Comparison of ENCODE assay signal across 15 cellular contexts in the genomic region with DNA sequence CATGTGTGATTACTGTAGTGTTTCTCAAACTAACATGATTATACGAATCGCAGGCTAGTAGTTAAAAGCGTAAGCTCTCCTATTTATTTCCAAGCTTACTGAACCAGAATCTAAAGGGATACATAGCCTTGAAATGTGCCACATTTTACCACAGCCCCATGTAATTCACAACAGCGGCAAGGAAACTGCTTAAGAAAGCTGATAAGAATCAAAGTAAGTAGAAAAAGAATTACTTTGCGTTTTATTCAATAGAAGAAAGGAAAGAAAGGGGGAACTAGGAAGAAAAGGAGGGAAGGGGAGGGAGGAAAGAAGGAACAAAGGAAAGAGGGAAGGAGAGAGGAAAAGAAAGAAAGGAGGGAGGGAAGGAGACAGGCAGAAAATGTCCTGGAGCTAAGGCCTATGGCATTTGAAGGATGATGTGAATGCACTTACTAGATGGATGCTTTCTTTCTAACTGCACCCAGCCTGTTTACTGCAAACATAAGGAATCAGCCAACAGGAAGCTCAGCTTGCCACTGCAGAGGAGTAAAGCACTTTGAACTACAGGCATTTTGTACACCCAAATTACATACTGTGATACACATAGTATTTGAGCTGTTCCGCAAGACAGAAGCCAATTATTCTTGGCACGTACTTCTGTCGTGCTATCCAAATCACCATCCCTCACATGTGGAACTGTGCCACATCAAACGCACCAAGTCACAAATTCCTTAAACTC.
A peak's percentile ranks its signal among the peaks of the same experiment; 100 is the strongest.
DNase-seq lines count a peak whose midpoint lies in the region; ATAC-seq and TF ChIP-seq lines count a peak whose summit lies in the region.
"Had no signal": no experiment of that assay in that cellular context is flagged by ENCODE, and none has a peak within 500 bp of the region (broad histone marks: within the 10 kb centered on the region; RNA-seq: fewer than 3 reads in every experiment).

No MANE protein-coding gene starts in this region.

- POLR2A ChIA-PET in MCF 10A (lab: Yijun Ruan, JAX) (interaction anchor here (1.0 to 1.3 kb wide), 3 partner anchors 16 to 225 kb away, joined by 3 read pairs; no protein-coding TSS in a partner anchor), PC-3 (lab: Charles Lee; ENCODE audit: unreplicated experiment) (no interaction called here)

- ATAC-seq in lower lobe of right lung (peak in 1 of 2 donors; percentile 59), PC-3 (no peak)

- H3K27me3 Mint-ChIP-seq in MCF 10A (ENCODE audit: insufficient read depth, unreplicated experiment), result no peaks in the 10 kb centered on the region
- H3K27me3 Mint-ChIP-seq: activated naive CD8-positive, alpha-beta T cell had no signal

- CTCF ChIA-PET in MCF 10A (lab: Yijun Ruan, JAX), result interaction anchor here (0.5 to 0.6 kb wide), 4 partner anchors 42 to 1279 kb away, joined by 3 to 4 read pairs (median 3); no protein-coding TSS in a partner anchor
- CTCF ChIA-PET in PC-3 (lab: Charles Lee), result no interaction called here

- H3K4me3 Mint-ChIP-seq in MCF 10A (ENCODE audit: unreplicated experiment), result no peak overlapping the region
- H3K4me3 Mint-ChIP-seq: activated naive CD8-positive, alpha-beta T cell had no signal

- no peak overlapping the region for H2AFZ ChIP-seq in PC-3 (ENCODE audit: low read length)

- TF ChIP-seq CTCF in MCF 10A (IDR thresholded peaks at IDR 0.05; ENCODE audit: unreplicated experiment) (no peak), breast epithelium (IDR thresholded peaks at IDR 0.05) (no peak), VCaP (conservative IDR thresholded peaks at IDR 0.05) (no peak), lower lobe of right lung (IDR thresholded peaks at IDR 0.05) (no peak), PC-3 (conservative IDR thresholded peaks at IDR 0.05; ENCODE audit: low read depth, low read length) (no peak)

- no peaks in the 10 kb centered on the region for H3K36me3 ChIP-seq in breast epithelium
- no peaks in the 10 kb centered on the region for H3K36me3 ChIP-seq in lower lobe of right lung
- no peaks in the 10 kb centered on the region for H3K36me3 ChIP-seq in PC-3 (ENCODE audit: low read depth, low read length)

- intact Hi-C loops in MCF 10A (cut with micrococcal nuclease), result no loop called here
- intact Hi-C loops in breast epithelium (cut with DNase I; ENCODE audit: low total_unique reads), result no loop called here
- intact Hi-C loops in lower lobe of right lung (cut with DNase I), result no loop called here
- intact Hi-C loops in PC-3 (cut with micrococcal nuclease), result no loop called here

- H3K9me3 Mint-ChIP-seq in MCF 10A (ENCODE audit: unreplicated experiment), result no peaks in the 10 kb centered on the region

- peaks cover 25% of the 10 kb centered on the region for H3K4me1 Mint-ChIP-seq in MCF 10A (ENCODE audit: insufficient read depth, unreplicated experiment)

- peak overlapping the region; percentile 22 for H3K27ac Mint-ChIP-seq in MCF 10A (ENCODE audit: low read depth, unreplicated experiment)
- H3K27ac Mint-ChIP-seq: activated naive CD8-positive, alpha-beta T cell had no signal

- TF ChIP-seq POLR2A in breast epithelium (IDR thresholded peaks at IDR 0.05), result no peak

- H3K4me2 ChIP-seq in PC-3 (ENCODE audit: low read length), result no peak overlapping the region

- H3K27me3 ChIP-seq in breast epithelium (no peaks in the 10 kb centered on the region), lower lobe of right lung (ENCODE audit: low read depth) (no peaks in the 10 kb centered on the region), PC-3 (ENCODE audit: low read length) (no peaks in the 10 kb centered on the region)
- H3K27me3 ChIP-seq: testis had no signal

- no peak for DNase-seq in MCF 10A (ENCODE audit: unreplicated experiment)
- DNase-seq in breast epithelium (ENCODE audit: low spot score in 2 of 2), result no peak
- no peak for DNase-seq in lower lobe of right lung
- DNase-seq in superior temporal gyrus (ENCODE audit: extremely low spot score), result peak; percentile 47
- no peak for DNase-seq in PC-3
- no peak for DNase-seq in AG20443 (ENCODE audit: low spot score)
- DNase-seq in GF-D8 (lab: John Stamatoyannopoulos, UW), result no peak
- DNase-seq: activated CD8-positive, alpha-beta memory T cell treated with anti-CD3 and anti-CD28 coated beads, Interleukin-2, amount 50 U/mL, for 4 hours; cerebellar nuclear complex; kidney glomerular epithelial cell; NCI-H1092 treated with DMSO at 0.1 percent for 48 hours; NCI-H345; testis had no signal

- H3K27ac ChIP-seq in breast epithelium (no peak overlapping the region), VCaP (peak overlapping the region; percentile 67), lower lobe of right lung (peak overlapping the region; percentile 24), PC-3 (ENCODE audit: low read length) (no peak overlapping the region)
- H3K27ac ChIP-seq: testis had no signal

- no peaks in the 10 kb centered on the region for H3K9me2 ChIP-seq in PC-3 (replicated peaks; ENCODE audit: low read length)

- H4K20me1 ChIP-seq in PC-3 (ENCODE audit: low read length), result no peaks in the 10 kb centered on the region

- H3K9ac ChIP-seq in PC-3 (ENCODE audit: low read length), result no peak overlapping the region

- H3F3A ChIP-seq in PC-3 (ENCODE audit: low read length, unreplicated experiment), result no peaks in the 10 kb centered on the region

- H3K4me3 ChIP-seq in breast epithelium (no peak overlapping the region), lower lobe of right lung (no peak overlapping the region), PC-3 (ENCODE audit: low read length) (no peak overlapping the region)
- H3K4me3 ChIP-seq: testis had no signal

- H3K9me3 ChIP-seq in breast epithelium (no peaks in the 10 kb centered on the region), lower lobe of right lung (no peaks in the 10 kb centered on the region), PC-3 (ENCODE audit: low read length) (no peaks in the 10 kb centered on the region)
- H3K9me3 ChIP-seq: testis had no signal

- H3K36me3 Mint-ChIP-seq in MCF 10A (ENCODE audit: insufficient read depth, unreplicated experiment), result no peaks in the 10 kb centered on the region
- H3K36me3 Mint-ChIP-seq: activated naive CD8-positive, alpha-beta T cell had no signal

- H3K79me2 ChIP-seq in PC-3 (ENCODE audit: low read length), result no peaks in the 10 kb centered on the region

- BruUV-seq in MCF 10A (replicated peaks; lab: Mats Ljungman, UMichigan) (no TSS peak), PC-3 (replicated peaks; lab: Mats Ljungman, UMichigan) (no TSS peak)

- H3K4me1 ChIP-seq in breast epithelium, result no peaks in the 10 kb centered on the region
- H3K4me1 ChIP-seq in lower lobe of right lung, result peaks cover 8% of the 10 kb centered on the region
- peaks cover 6% of the 10 kb centered on the region for H3K4me1 ChIP-seq in PC-3 (ENCODE audit: insufficient read depth, low read length)
- H3K4me1 ChIP-seq: testis had no signal

Comparison
In these comparisons a context has a peak if more than half of its experiments do, and no peak if none do; other contexts are left out.
1. H3K27ac ChIP-seq: peak in VCaP (single experiment) and lower lobe of right lung (single experiment); none in breast epithelium (0 of 2) and PC-3 (single experiment).